Comparison of ENCODE assay signal across 9 cellular contexts in the genomic region with DNA sequence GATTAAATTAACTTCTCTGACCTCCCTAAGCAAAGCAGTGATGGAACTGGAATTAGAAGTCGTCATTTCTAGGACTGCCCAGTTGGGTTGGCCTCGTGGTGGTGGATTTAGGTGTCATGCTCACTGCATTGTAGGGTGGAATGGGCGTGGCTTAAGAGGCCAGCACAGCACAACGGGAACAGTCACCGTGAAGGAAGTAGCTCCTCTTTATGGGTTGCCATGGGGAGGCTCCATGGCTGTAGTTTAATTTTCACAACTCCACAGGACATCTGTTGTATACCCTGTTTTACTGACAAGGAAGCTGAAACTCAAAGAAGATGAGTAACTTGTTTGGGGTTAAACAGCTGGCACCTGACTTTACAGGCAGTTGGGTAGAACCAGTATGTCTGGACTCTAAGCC.
A peak's percentile ranks its signal among the peaks of the same experiment; 100 is the strongest.
DNase-seq lines count a peak whose midpoint lies in the region; ATAC-seq, FAIRE-seq and TF ChIP-seq lines count a peak whose summit lies in the region.
"Had no signal": no experiment of that assay in that cellular context is flagged by ENCODE, and none has a peak within 500 bp of the region (broad histone marks: within the 10 kb centered on the region; RNA-seq: fewer than 3 reads in every experiment).

No MANE protein-coding gene starts in this region.

- peak overlapping the region; percentile 92 for H3K27ac Mint-ChIP-seq in activated CD8-positive, alpha-beta T cell treated with anti-CD3 and anti-CD28 coated beads, Interleukin-2, amount 10 ng/mL, durations not matched to agents 7 days and 5 days

- in situ Hi-C loops in HepG2 (cut with HindIII; ENCODE audit: extremely low pct_ligation_motif_present, low pct_unique_long_range_greater_than_20kb) = no loop called here

- H3K4me2 ChIP-seq in HepG2 (ENCODE audit: low read depth, low read length) = no peak overlapping the region

- no peak overlapping the region for H3K27ac ChIP-seq in right lobe of liver
- H3K27ac ChIP-seq in HepG2 (ENCODE audit: extremely low read length, insufficient read depth, low read length) = no peak overlapping the region
- H3K27ac ChIP-seq in mucosa of rectum (ENCODE audit: low read depth in 2 of 2, low read length in 2 of 2) = peak overlapping the region; percentile 30 to 56
- H3K27ac ChIP-seq: VCaP had no signal

- CTCF ChIA-PET in HepG2 (lab: Yijun Ruan, JAX; ENCODE audit: low intra/inter-chr PET ratio, low total read pairs) = no interaction called here
- CTCF ChIA-PET in activated CD8-positive, alpha-beta T cell treated with anti-CD3 and anti-CD28 coated beads, Interleukin-2, amount 10 ng/mL, durations not matched to agents 7 days and 5 days (lab: Charles Lee) = interaction anchor here (0.7 to 3.0 kb wide), 11 partner anchors 9 to 112 kb away, joined by 3 to 16 read pairs (median 4); no protein-coding TSS in a partner anchor

- no peak for TF ChIP-seq RAD21 in HepG2 (CRISPR knock-in tag; IDR thresholded peaks at IDR 0.05)

- no peak overlapping the region for H3K4me3 Mint-ChIP-seq in activated CD8-positive, alpha-beta T cell treated with anti-CD3 and anti-CD28 coated beads, Interleukin-2, amount 10 ng/mL, durations not matched to agents 7 days and 5 days

- no peaks in the 10 kb centered on the region for H3K4me1 ChIP-seq in right lobe of liver
- H3K4me1 ChIP-seq in HepG2 (ENCODE audit: insufficient read depth, low read length) = no peaks in the 10 kb centered on the region
- peaks cover 8 to 9% of the 10 kb centered on the region in 2 donors for H3K4me1 ChIP-seq in mucosa of rectum (ENCODE audit: control insufficient read depth in 2 of 2, insufficient read depth in 2 of 2, low read length in 2 of 2)

- H3K36me3 Mint-ChIP-seq in activated CD8-positive, alpha-beta T cell treated with anti-CD3 and anti-CD28 coated beads, Interleukin-2, amount 10 ng/mL, durations not matched to agents 7 days and 5 days (ENCODE audit: low read depth) = peaks cover 89% of the 10 kb centered on the region

- H3K27me3 ChIP-seq in right lobe of liver (no peaks in the 10 kb centered on the region), HepG2 (ENCODE audit: control insufficient read depth in 1 of 2, insufficient read depth in 2 of 2, low read length in 2 of 2) (peaks cover 4 to 20% of the 10 kb centered on the region in 2 experiments; a peak in 2 of 5 replicates), mucosa of rectum (ENCODE audit: control insufficient read depth in 2 of 2, insufficient read depth in 2 of 2, low read length in 2 of 2) (no peaks in the 10 kb centered on the region)

- TF ChIP-seq CTCF in right lobe of liver (IDR thresholded peaks at IDR 0.05) = no peak
- TF ChIP-seq CTCF in HepG2 (CRISPR knock-in tag; IDR thresholded peaks at IDR 0.05) = no peak

- DNase-seq in right lobe of liver (no peak), HepG2 (ENCODE audit: low spot score) (no peak), NCI-H82 (lab: John Stamatoyannopoulos, UW) (no peak), nucleus accumbens (lab: John Stamatoyannopoulos, UW) (no peak), NCI-H1694 treated with DMSO at 0.1 percent for 48 hours (lab: John Stamatoyannopoulos, UW) (no peak)
- DNase-seq in activated CD8-positive, alpha-beta T cell treated with anti-CD3 and anti-CD28 coated beads, Interleukin-2, amount 10 ng/mL, durations not matched to agents 7 days and 5 days = peak; percentile 71

- no peak for FAIRE-seq in HepG2 (lab: Jason Lieb, UNC)

- H3K27me3 Mint-ChIP-seq in activated CD8-positive, alpha-beta T cell treated with anti-CD3 and anti-CD28 coated beads, Interleukin-2, amount 10 ng/mL, durations not matched to agents 7 days and 5 days (ENCODE audit: low read depth) = no peaks in the 10 kb centered on the region

- TF ChIP-seq POLR2A in right lobe of liver (IDR thresholded peaks at IDR 0.05) (no peak), HepG2 (IDR thresholded peaks at IDR 0.05; ENCODE audit: insufficient read depth in 1 of 2, low read depth in 2 of 2, low read length in 2 of 2) (no peak)

- H4K20me1 ChIP-seq in HepG2 (ENCODE audit: insufficient read depth, low read length) = no peaks in the 10 kb centered on the region

- H3K4me3 ChIP-seq in right lobe of liver = no peak overlapping the region
- no peak overlapping the region for H3K4me3 ChIP-seq in HepG2 (replicated peaks in 1 of 3; ENCODE audit: insufficient read depth in 1 of 3, low read depth in 2 of 3, low read length in 3 of 3)
- H3K4me3 ChIP-seq in mucosa of rectum (ENCODE audit: low read length in 2 of 2) = no peak overlapping the region

- H3K9me3 Mint-ChIP-seq in activated CD8-positive, alpha-beta T cell treated with anti-CD3 and anti-CD28 coated beads, Interleukin-2, amount 10 ng/mL, durations not matched to agents 7 days and 5 days (ENCODE audit: insufficient read depth) = no peaks in the 10 kb centered on the region

- no peaks in the 10 kb centered on the region for H3K79me2 ChIP-seq in HepG2 (ENCODE audit: insufficient read depth, low read length)

- H3K9ac ChIP-seq in HepG2 (ENCODE audit: insufficient read depth, low read depth, low read length) = no peak overlapping the region
- no peak overlapping the region for H3K9ac ChIP-seq in mucosa of rectum (ENCODE audit: low read depth in 1 of 2, low read length in 2 of 2)

- no peaks in the 10 kb centered on the region for H3K36me3 ChIP-seq in right lobe of liver
- H3K36me3 ChIP-seq in HepG2 (replicated peaks in 1 of 2; ENCODE audit: control insufficient read depth in 1 of 2, insufficient read depth in 2 of 2, low read length in 2 of 2) = no peaks in the 10 kb centered on the region
- peaks cover 0 to 2% of the 10 kb centered on the region in 2 donors for H3K36me3 ChIP-seq in mucosa of rectum (ENCODE audit: control insufficient read depth in 2 of 2, insufficient read depth in 2 of 2, low read length in 2 of 2)

- intact Hi-C loops in right lobe of liver (cut with DNase I) (no loop called here), HepG2 (cut with micrococcal nuclease; ENCODE audit: unreplicated experiment) (no loop called here)

- ATAC-seq in right lobe of liver (peak; percentile 56 to 65 (median 58)), HepG2 (no peak), HG03460 (IDR thresholded peaks at IDR 0.05; ENCODE audit: unreplicated experiment) (peak; percentile 51)
- ATAC-seq in activated CD8-positive, alpha-beta T cell treated with anti-CD3 and anti-CD28 coated beads, Interleukin-2, amount 10 ng/mL, durations not matched to agents 7 days and 5 days = peak; percentile 77

- WGBS in right lobe of liver (ENCODE audit: insufficient coverage, low coverage, low lambda C conversion rate, missing lambda C conversion rate) = 34% methylated on average over 5 of the region's 5 CpGs
- WGBS in HepG2 (ENCODE audit: low lambda C conversion rate) = 0% methylated on average over 5 of the region's 5 CpGs

- POLR2A ChIA-PET in HepG2 (lab: Yijun Ruan, JAX) = no interaction called here
- POLR2A ChIA-PET in activated CD8-positive, alpha-beta T cell treated with anti-CD3 and anti-CD28 coated beads, Interleukin-2, amount 10 ng/mL, durations not matched to agents 7 days and 5 days (lab: Charles Lee) = interaction anchor here (0.9 to 3.7 kb wide), 11 partner anchors 8 to 81 kb away, joined by 3 to 28 read pairs (median 5); no protein-coding TSS in a partner anchor

- TF ChIP-seq EP300 in HepG2 (IDR thresholded peaks at IDR 0.05; ENCODE audit: low read depth in 2 of 2, low read length in 2 of 2) (no peak), HepG2 (CRISPR knock-in tag; IDR thresholded peaks at IDR 0.05; ENCODE audit: borderline replicate concordance) (no peak)

- BruUV-seq in HepG2 (replicated peaks; lab: Mats Ljungman, UMichigan) = no TSS peak

- H3K9me3 ChIP-seq in right lobe of liver (no peaks in the 10 kb centered on the region), HepG2 (ENCODE audit: low read length) (no peaks in the 10 kb centered on the region), mucosa of rectum (ENCODE audit: control insufficient read depth in 2 of 2, low read length in 2 of 2) (no peaks in the 10 kb centered on the region)

- H2AFZ ChIP-seq in HepG2 (ENCODE audit: low read length) = no peak overlapping the region

- peaks cover 95% of the 10 kb centered on the region for H3K4me1 Mint-ChIP-seq in activated CD8-positive, alpha-beta T cell treated with anti-CD3 and anti-CD28 coated beads, Interleukin-2, amount 10 ng/mL, durations not matched to agents 7 days and 5 days (ENCODE audit: low read depth)

TF ChIP-seq in HepG2, 621 proteins besides CTCF, POLR2A, EP300 and RAD21:
- no peak for TF ChIP-seq RBM22 (optimal IDR thresholded peaks at IDR 0.05; ENCODE audit: low read length)
- TF ChIP-seq ZMAT3 (CRISPR knock-in tag; conservative IDR thresholded peaks at IDR 0.05) = no peak
- no peak for TF ChIP-seq ESRRA (CRISPR knock-in tag; IDR thresholded peaks at IDR 0.05; ENCODE audit: low read depth)
- TF ChIP-seq THYN1 (CRISPR knock-in tag; IDR thresholded peaks at IDR 0.05; ENCODE audit: borderline replicate concordance, low read depth) = no peak
- TF ChIP-seq SNAPC5 (CRISPR knock-in tag; IDR thresholded peaks at IDR 0.05; ENCODE audit: borderline replicate concordance) = no peak
- TF ChIP-seq MYNN (CRISPR knock-in tag; IDR thresholded peaks at IDR 0.05; ENCODE audit: low read depth) = no peak
- no peak for TF ChIP-seq ZNF138 (CRISPR knock-in tag; IDR thresholded peaks at IDR 0.05; ENCODE audit: low read depth)
- TF ChIP-seq MTF1 (CRISPR knock-in tag; IDR thresholded peaks at IDR 0.05) = no peak
- TF ChIP-seq RNF2 (conservative IDR thresholded peaks at IDR 0.05; ENCODE audit: low read depth) = no peak
- TF ChIP-seq, protein P1, sequence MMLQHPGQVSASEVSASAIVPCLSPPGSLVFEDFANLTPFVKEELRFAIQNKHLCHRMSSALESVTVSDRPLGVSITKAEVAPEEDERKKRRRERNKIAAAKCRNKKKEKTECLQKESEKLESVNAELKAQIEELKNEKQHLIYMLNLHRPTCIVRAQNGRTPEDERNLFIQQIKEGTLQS (CRISPR knock-in tag; IDR thresholded peaks at IDR 0.05) = no peak
- TF ChIP-seq DNMT3B (CRISPR knock-in tag; conservative IDR thresholded peaks at IDR 0.05) = no peak
- TF ChIP-seq HNRNPK (IDR thresholded peaks at IDR 0.05; ENCODE audit: low read depth, low read length, poor library complexity, severe bottlenecking) = no peak
- TF ChIP-seq SSRP1 (CRISPR knock-in tag; IDR thresholded peaks at IDR 0.05) = no peak
- no peak for TF ChIP-seq KAT8 (CRISPR knock-in tag; IDR thresholded peaks at IDR 0.05)
- TF ChIP-seq ZFYVE20 (CRISPR knock-in tag; IDR thresholded peaks at IDR 0.05; ENCODE audit: borderline replicate concordance, low read depth) = no peak

Comparison
In these comparisons a context has a peak if more than half of its experiments do, and no peak if none do; other contexts are left out.
1. H3K27ac ChIP-seq: peak in mucosa of rectum (2 of 2); none in right lobe of liver (0 of 3) and HepG2 (single experiment).